ENCODE assay signal across 9 cellular contexts in genomic region chr14:67541448-67542387, GRCh38. TPM values are rescaled to one million over a fixed set of nuclear protein-coding genes. Genes with fewer than 3 reads are reported as not detected.
DNase-seq lines count a peak whose midpoint lies in the region; ATAC-seq and TF ChIP-seq lines count a peak whose summit lies in the region.
"Had no signal": no experiment of that assay in that cellular context is flagged by ENCODE, and none has a peak within 500 bp of the region (broad histone marks: within the 10 kb centered on the region; RNA-seq: fewer than 3 reads in every experiment).

No MANE protein-coding gene starts in this region.

- peak; percentile 74 to 80 for TF ChIP-seq POLR2A in Peyer's patch (IDR thresholded peaks at IDR 0.05)

- peaks cover 27% of the 10 kb centered on the region for H3K4me1 Mint-ChIP-seq in progenitor cell of endocrine pancreas (ENCODE audit: low read depth)

- no peak for ATAC-seq in GM21381 (IDR thresholded peaks at IDR 0.05; ENCODE audit: unreplicated experiment)

- peak overlapping the region; percentile 95 for H3K27ac Mint-ChIP-seq in progenitor cell of endocrine pancreas

- H3K4me1 ChIP-seq in Peyer's patch, result peaks cover 0 to 6% (median 0%) of the 10 kb centered on the region in 4 donors
- H3K4me1 ChIP-seq in duodenal mucosa (ENCODE audit: control insufficient read depth in 1 of 2, insufficient read depth in 2 of 2, low read length in 2 of 2), result peaks cover 9 to 10% of the 10 kb centered on the region in 2 donors

- peak overlapping the region; percentile 73 for H3K4me3 Mint-ChIP-seq in progenitor cell of endocrine pancreas (ENCODE audit: low read depth)

- H3K9ac ChIP-seq in duodenal mucosa (ENCODE audit: low read depth in 1 of 2, low read length in 2 of 2), result peak overlapping the region; percentile 67 to 73

- H3K27me3 ChIP-seq in Peyer's patch (no peaks in the 10 kb centered on the region), duodenal mucosa (ENCODE audit: control insufficient read depth in 1 of 2, insufficient read depth in 2 of 2, low read length in 2 of 2) (no peaks in the 10 kb centered on the region)

- no peaks in the 10 kb centered on the region for H3K27me3 Mint-ChIP-seq in progenitor cell of endocrine pancreas

- H3K36me3 Mint-ChIP-seq in progenitor cell of endocrine pancreas (ENCODE audit: insufficient read depth), result peaks cover 33% of the 10 kb centered on the region

- H3K9me3 Mint-ChIP-seq in progenitor cell of endocrine pancreas (ENCODE audit: low read depth), result peaks cover 6% of the 10 kb centered on the region

- peak overlapping the region in 3 of 4 donors; percentile 65 to 89 (median 87) for H3K27ac ChIP-seq in Peyer's patch
- peak overlapping the region; percentile 85 for H3K27ac ChIP-seq in duodenal mucosa (ENCODE audit: low read depth, low read length)

- peak in 3 of 6 experiments; percentile 35 to 39 (median 38) for TF ChIP-seq CTCF in Peyer's patch (IDR thresholded peaks at IDR 0.05)
- TF ChIP-seq CTCF in progenitor cell of endocrine pancreas (IDR thresholded peaks at IDR 0.05; ENCODE audit: unreplicated experiment), result no peak

- DNase-seq in GM19240 (ENCODE audit: insufficient read length, low spot score) (peak; percentile 35), Peyer's patch (peak in 2 of 3 donors; percentile 86 to 88), progenitor cell of endocrine pancreas (ENCODE audit: low spot score, unreplicated experiment) (peak; percentile 30), NOMO-1 treated with dmso at 0.1 percent for 144 hours (lab: John Stamatoyannopoulos, UW; ENCODE audit: unreplicated experiment) (no peak), SW 1271 (lab: John Stamatoyannopoulos, UW) (no peak)
- DNase-seq: MV-4-11, RPMI8226 had no signal

- H3K9me3 ChIP-seq in Peyer's patch (no peaks in the 10 kb centered on the region), duodenal mucosa (ENCODE audit: control insufficient read depth in 1 of 2, low read length in 2 of 2) (no peaks in the 10 kb centered on the region)

- peak overlapping the region in 3 of 4 donors; percentile 7 to 44 (median 43) for H3K4me3 ChIP-seq in Peyer's patch
- peak overlapping the region; percentile 60 to 71 for H3K4me3 ChIP-seq in duodenal mucosa (ENCODE audit: low read depth in 1 of 2, low read length in 2 of 2)

- no peaks in the 10 kb centered on the region for H3K36me3 ChIP-seq in Peyer's patch
- peaks cover 5 to 11% of the 10 kb centered on the region in 2 donors for H3K36me3 ChIP-seq in duodenal mucosa (ENCODE audit: control insufficient read depth in 1 of 2, insufficient read depth in 2 of 2, low read length in 2 of 2)

RNA-seq across cellular contexts. Expression of gene PLEKHH1, which starts 8.6 kb away (rescaled TPM):
- total RNA-seq in Peyer's patch (100 to 1,000 TPM in 2 of 4 donors, 10 to 100 TPM in 2; 68.5 to 142 (median 92.0) TPM), progenitor cell of endocrine pancreas (119 and 127 TPM in 2 replicates)

RNA-seq across cellular contexts. Expression of gene TMEM229B, which starts 53.2 kb away (rescaled TPM):
- total RNA-seq in Peyer's patch, result 10 to 100 TPM in 3 of 4 donors, 1 to 10 TPM in 1; 8.3 to 39.7 (median 31.7) TPM
- 1.7 and 1.8 TPM in 2 replicates for total RNA-seq in progenitor cell of endocrine pancreas

RNA-seq across cellular contexts. Expression of gene PIGH, which starts 58.4 kb away (rescaled TPM):
- total RNA-seq in Peyer's patch, result 10 to 100 TPM; 25.6 to 45.7 (median 28.1) TPM
- total RNA-seq in progenitor cell of endocrine pancreas, result 18.9 and 22.0 TPM in 2 replicates

Comparison
In these comparisons a context has a peak if more than half of its experiments do, and no peak if none do; other contexts are left out.
1. DNase-seq: peak in GM19240 (single experiment), Peyer's patch (2 of 3) and progenitor cell of endocrine pancreas (single experiment); none in NOMO-1 treated with dmso at 0.1 percent for 144 hours (single experiment) and SW 1271 (0 of 2).